In genomic region chr12:131203666-131204415, GRCh38 we compare ENCODE assay signal across 17 cellular contexts.
"Had no signal": no experiment of that assay in that cellular context is flagged by ENCODE, and none has a peak within 500 bp of the region (broad histone marks: within the 10 kb centered on the region; RNA-seq: fewer than 3 reads in every experiment).

No MANE protein-coding gene starts in this region.

- H3K4me1 Mint-ChIP-seq: memory B cell, T-cell had no signal

- H3K36me3 Mint-ChIP-seq: activated naive CD4-positive, alpha-beta T cell treated with anti-CD3 and anti-CD28 coated beads, Interleukin-2, amount 50 U/mL, for 72 hours; memory B cell; natural killer cell treated with Interleukin-12 subunit alpha and Interleukin-12 subunit beta and Interleukin-15 and Interleukin-18, amount 100 ng/mL, for 72 hours; T-cell had no signal

- H3K36me3 ChIP-seq: esophagus squamous epithelium, left lung, suprapubic skin, WERI-Rb-1 had no signal

- H3K4me3 ChIP-seq: esophagus squamous epithelium, left lung, suprapubic skin had no signal

- DNase-seq: activated CD4-positive, alpha-beta T cell treated with anti-CD3 and anti-CD28 coated beads for 36 hours; activated CD8-positive, alpha-beta T cell treated with anti-CD3 and anti-CD28 coated beads, Interleukin-2, amount 10 ng/mL, durations not matched to agents 7 days and 5 days; amygdala; esophagus squamous epithelium; foreskin fibroblast; left lung; stimulated activated CD4-positive, alpha-beta T cell treated with anti-CD3 and anti-CD28 coated beads, Interleukin-4, amount 100 ng/mL, for 1 hour; stimulated activated CD8-positive, alpha-beta memory T cell treated with anti-CD3 and anti-CD28 coated beads, Interleukin-4, amount 100 ng/mL, for 48 hours; stimulated activated naive CD8-positive, alpha-beta T cell treated with anti-CD3 and anti-CD28 coated beads, Interleukin-15, Interleukin-2, amounts not matched to agents 100 U/mL and 50 U/mL, for 24 hours; T1000; WERI-Rb-1 had no signal

- H3K27ac Mint-ChIP-seq: activated CD4-positive, alpha-beta T cell treated with anti-CD3 and anti-CD28 coated beads for 36 hours; activated CD8-positive, alpha-beta T cell treated with anti-CD3 and anti-CD28 coated beads, Interleukin-2, amount 10 ng/mL, durations not matched to agents 7 days and 5 days; activated naive CD4-positive, alpha-beta T cell treated with anti-CD3 and anti-CD28 coated beads, Interleukin-2, amount 50 U/mL, for 72 hours; activated T-helper 2 cell treated with anti-CD3 and anti-CD28 coated beads, Interferon-gamma antibody, Interleukin-2, Interleukin-4, amounts not matched to agents 10 μg/mL and 5 μg/mL and 100 μg/mL, durations not matched to agents 14 hours and 24 hours and 36 hours; memory B cell; natural killer cell treated with Interleukin-12 subunit alpha and Interleukin-12 subunit beta and Interleukin-15 and Interleukin-18, amount 100 ng/mL, for 72 hours; T-cell had no signal

- H3K9me3 Mint-ChIP-seq: activated naive CD4-positive, alpha-beta T cell treated with anti-CD3 and anti-CD28 coated beads, Interleukin-2, amount 50 U/mL, for 72 hours; activated T-helper 2 cell treated with anti-CD3 and anti-CD28 coated beads, Interferon-gamma antibody, Interleukin-2, Interleukin-4, amounts not matched to agents 10 μg/mL and 5 μg/mL and 100 μg/mL, durations not matched to agents 14 hours and 24 hours and 36 hours; memory B cell; natural killer cell treated with Interleukin-12 subunit alpha and Interleukin-12 subunit beta and Interleukin-15 and Interleukin-18, amount 100 ng/mL, for 72 hours; T-cell had no signal

- H3K9me3 ChIP-seq: esophagus squamous epithelium, left lung, suprapubic skin had no signal

- H3K4me1 ChIP-seq: esophagus squamous epithelium, left lung, suprapubic skin had no signal

- H3K27me3 Mint-ChIP-seq: activated CD4-positive, alpha-beta T cell treated with anti-CD3 and anti-CD28 coated beads for 36 hours; memory B cell; natural killer cell treated with Interleukin-12 subunit alpha and Interleukin-12 subunit beta and Interleukin-15 and Interleukin-18, amount 100 ng/mL, for 72 hours; T-cell had no signal

- H3K4me3 Mint-ChIP-seq: activated CD4-positive, alpha-beta T cell treated with anti-CD3 and anti-CD28 coated beads for 36 hours; activated CD8-positive, alpha-beta T cell treated with anti-CD3 and anti-CD28 coated beads, Interleukin-2, amount 10 ng/mL, durations not matched to agents 7 days and 5 days; memory B cell; natural killer cell treated with Interleukin-12 subunit alpha and Interleukin-12 subunit beta and Interleukin-15 and Interleukin-18, amount 100 ng/mL, for 72 hours; T-cell had no signal

- H3K27ac ChIP-seq: esophagus squamous epithelium, left lung, suprapubic skin, WERI-Rb-1 had no signal
